Comparison of ENCODE assay signal across 1 cellular context in the genomic region with DNA sequence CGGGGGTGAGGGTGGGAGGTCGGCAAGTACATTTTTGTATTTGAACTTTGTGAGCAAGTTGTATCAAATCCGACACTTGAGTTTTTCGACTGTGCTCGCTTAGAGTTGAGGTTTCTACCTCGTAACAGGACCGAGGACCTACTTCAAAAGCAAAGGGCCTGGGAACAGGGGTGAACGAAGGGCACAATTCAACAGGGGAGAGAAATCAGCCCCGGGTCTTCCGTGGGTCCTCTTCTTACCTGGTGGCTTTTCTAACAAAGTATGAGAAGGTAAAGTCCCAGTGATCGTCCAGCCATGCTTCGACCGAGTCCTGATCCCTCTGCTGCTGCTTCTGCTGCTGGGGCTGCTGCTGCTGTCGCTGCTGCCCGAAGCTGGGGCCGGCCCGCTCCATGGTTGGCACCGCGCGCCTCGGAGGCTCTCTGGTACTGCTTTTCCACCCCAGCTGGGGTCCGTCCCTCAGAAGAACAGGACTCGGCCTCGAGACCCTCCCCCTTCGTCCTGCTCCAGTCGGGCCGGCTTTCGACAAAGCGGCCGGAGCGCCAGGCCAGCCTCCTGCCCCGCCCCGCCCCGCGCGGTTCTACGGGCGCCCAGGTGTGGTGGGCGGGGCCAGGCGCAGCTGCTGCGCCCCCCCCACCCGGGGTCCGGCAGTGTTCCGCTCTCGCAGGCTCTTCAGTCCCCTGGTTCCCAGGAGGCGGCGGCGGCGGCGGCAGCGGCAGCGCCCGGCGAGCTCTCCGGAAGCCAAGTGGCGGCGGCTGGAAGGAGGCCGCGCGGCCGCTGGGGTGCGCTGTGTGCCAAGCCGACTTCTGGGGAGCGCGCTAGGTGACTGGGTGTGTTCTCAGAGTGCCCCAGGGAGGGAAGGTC.
TF ChIP-seq lines count a peak whose summit lies in the region.

A gene (minus strand): TSS at position 524 of the 861 bp plus-strand sequence. CDS start 133 bp downstream, at position 391.

TF ChIP-seq in HEK293, 187 proteins besides CTCF, POLR2A, EP300 and RAD21 (continued from another document):
- 0 out of 2 replicates have a peak, but pooled peaks have one; percentile 9 for TF ChIP-seq ZNF629 (tag by site-specific recombination; IDR thresholded peaks at IDR 0.05)
- TF ChIP-seq ZBTB20 (tag by site-specific recombination; IDR thresholded peaks at IDR 0.05), result peak; percentile 14
